In genomic region chr1:236067854-236068454, GRCh38 we compare ENCODE assay signal across 15 cellular contexts. TPM values are rescaled to one million over a fixed set of nuclear protein-coding genes. Genes with fewer than 3 reads are reported as not detected.
DNase-seq lines count a peak whose midpoint lies in the region; ATAC-seq and TF ChIP-seq lines count a peak whose summit lies in the region.
"Had no signal": no experiment of that assay in that cellular context is flagged by ENCODE, and none has a peak within 500 bp of the region (broad histone marks: within the 10 kb centered on the region; RNA-seq: fewer than 3 reads in every experiment).

No MANE protein-coding gene starts in this region.

- H3K36me3 Mint-ChIP-seq in brain (no peaks in the 10 kb centered on the region), natural killer cell (no peaks in the 10 kb centered on the region)
- H3K36me3 Mint-ChIP-seq: activated naive CD4-positive, alpha-beta T cell treated with anti-CD3 and anti-CD28 coated beads, Interleukin-2, amount 50 U/mL, for 24 hours had no signal

- H3K9me3 ChIP-seq in heart left ventricle, result peaks cover 0 to 22% (median 10%) of the 10 kb centered on the region in 12 donors

- DNase-seq in HEK293T (ENCODE audit: extremely low spot score) (no peak), heart left ventricle (peak in 1 of 5 donors; percentile 36), NCI-H1048 (lab: John Stamatoyannopoulos, UW) (no peak), NCI-H2107 treated with DMSO at 0.1 percent for 48 hours (lab: John Stamatoyannopoulos, UW; ENCODE audit: unreplicated experiment) (no peak), natural killer cell (no peak), AG20443 (ENCODE audit: low spot score) (no peak)
- DNase-seq: activated CD4-positive, alpha-beta memory T cell treated with anti-CD3 and anti-CD28 coated beads, Interleukin-2, amount 10 ng/mL, durations not matched to agents 7 days and 5 days; DND-41; endodermal cell; MM.1S; NCI-H774; stimulated activated CD4-positive, alpha-beta T cell treated with anti-CD3 and anti-CD28 coated beads, Interleukin-4, amount 100 ng/mL, for 1 hour had no signal

- H3K4me3 ChIP-seq in heart left ventricle, result peak overlapping the region in 9 of 12 donors; percentile 21 to 48 (median 42)
- peak overlapping the region; percentile 30 for H3K4me3 ChIP-seq in rectal smooth muscle tissue (ENCODE audit: low read length)

- H3K4me3 Mint-ChIP-seq in brain (peak overlapping the region in 3 of 5 experiments; percentile 2 to 73 (median 4)), natural killer cell (no peak overlapping the region)
- H3K4me3 Mint-ChIP-seq: activated CD4-positive, alpha-beta memory T cell treated with anti-CD3 and anti-CD28 coated beads, Interleukin-2, amount 10 ng/mL, durations not matched to agents 7 days and 5 days; activated naive CD4-positive, alpha-beta T cell treated with anti-CD3 and anti-CD28 coated beads, Interleukin-2, amount 50 U/mL, for 24 hours; endodermal cell had no signal

- no peak overlapping the region for H3K9ac ChIP-seq in rectal smooth muscle tissue (ENCODE audit: low read length)

- TF ChIP-seq CTCF in brain (conservative IDR thresholded peaks at IDR 0.05) (no peak), heart left ventricle (IDR thresholded peaks at IDR 0.05) (no peak), natural killer cell (IDR thresholded peaks at IDR 0.05) (no peak)

- H3K27me3 ChIP-seq in heart left ventricle (peaks cover 0 to 16% (median 0%) of the 10 kb centered on the region in 9 donors), rectal smooth muscle tissue (ENCODE audit: control insufficient read depth, insufficient read depth, low read length) (no peaks in the 10 kb centered on the region)

- peaks cover 33% of the 10 kb centered on the region for H3K4me1 Mint-ChIP-seq in brain
- H3K4me1 Mint-ChIP-seq in natural killer cell, result peaks cover 8 to 11% of the 10 kb centered on the region in 2 donors
- H3K4me1 Mint-ChIP-seq: endodermal cell had no signal

- CTCF ChIA-PET in HEK293T (lab: Yijun Ruan, JAX), result no interaction called here

- peak in 1 of 2 donors; percentile 51 for TF ChIP-seq POLR2A in heart left ventricle (IDR thresholded peaks at IDR 0.05)

- peak; percentile 49 to 74 (median 62) for ATAC-seq in heart left ventricle
- ATAC-seq in natural killer cell, result no peak

- POLR2A ChIA-PET in HEK293T (lab: Yijun Ruan, JAX), result interaction anchor here (1.0 kb wide), 2 partner anchors 10 to 96 kb away, joined by 3 to 6 read pairs; no protein-coding TSS in a partner anchor

- H3K4me1 ChIP-seq in heart left ventricle (peaks cover 0 to 49% (median 28%) of the 10 kb centered on the region in 12 donors), rectal smooth muscle tissue (ENCODE audit: control insufficient read depth, insufficient read depth, low read length) (peaks cover 19% of the 10 kb centered on the region)

- 16 to 25% (median 21%) methylated on average over 12 of the region's 12 CpGs for WGBS in heart left ventricle, 4 donors

- H3K27me3 Mint-ChIP-seq in brain (peaks cover 38% of the 10 kb centered on the region), natural killer cell (ENCODE audit: low read depth in 2 of 2) (peaks cover 32 to 50% of the 10 kb centered on the region in 2 donors)

- H3K36me3 ChIP-seq in heart left ventricle, result no peaks in the 10 kb centered on the region
- H3K36me3 ChIP-seq in rectal smooth muscle tissue (ENCODE audit: control insufficient read depth, insufficient read depth, low read length), result no peaks in the 10 kb centered on the region

- intact Hi-C loops in heart left ventricle (cut with DNase I), result loop anchor here in 4 of 10 donors (5.0 to 10.0 kb wide), 5 partner anchors 51 to 563 kb away; partner anchors contain the start of genes B3GALNT2 (in 1 of the 4) and LYST (in 1 of the 4)
- intact Hi-C loops in natural killer cell (cut with micrococcal nuclease), result no loop called here

- H3K27ac ChIP-seq in heart left ventricle, result peak overlapping the region; percentile 93 to 100 (median 97)
- H3K27ac ChIP-seq in rectal smooth muscle tissue (ENCODE audit: low read depth, low read length), result peak overlapping the region; percentile 100

- H3K27ac Mint-ChIP-seq in brain, result peak overlapping the region in 1 of 5 experiments; percentile 6
- no peak overlapping the region for H3K27ac Mint-ChIP-seq in natural killer cell
- H3K27ac Mint-ChIP-seq: activated CD4-positive, alpha-beta memory T cell treated with anti-CD3 and anti-CD28 coated beads, Interleukin-2, amount 10 ng/mL, durations not matched to agents 7 days and 5 days; activated naive CD4-positive, alpha-beta T cell treated with anti-CD3 and anti-CD28 coated beads, Interleukin-2, amount 50 U/mL, for 24 hours; endodermal cell had no signal

- peaks cover 9 to 17% (median 14%) of the 10 kb centered on the region in 5 experiments for H3K9me3 Mint-ChIP-seq in brain
- no peaks in the 10 kb centered on the region for H3K9me3 Mint-ChIP-seq in natural killer cell
- H3K9me3 Mint-ChIP-seq: activated naive CD4-positive, alpha-beta T cell treated with anti-CD3 and anti-CD28 coated beads, Interleukin-2, amount 50 U/mL, for 24 hours had no signal

TF ChIP-seq in HEK293T, 16 proteins besides CTCF, POLR2A, EP300 and RAD21:
- no peak for TF ChIP-seq LEF1 (IDR thresholded peaks at IDR 0.05; ENCODE audit: borderline replicate concordance)
- TF ChIP-seq ELF4 (IDR thresholded peaks at IDR 0.05), result no peak
- TF ChIP-seq NFRKB (IDR thresholded peaks at IDR 0.05), result no peak
- no peak for TF ChIP-seq SP1 (IDR thresholded peaks at IDR 0.05)
- no peak for TF ChIP-seq FOXM1 (IDR thresholded peaks at IDR 0.05; ENCODE audit: borderline replicate concordance)
- TF ChIP-seq TARDBP (IDR thresholded peaks at IDR 0.05), result no peak
- TF ChIP-seq FOXK2 (IDR thresholded peaks at IDR 0.05), result no peak
- TF ChIP-seq L3MBTL2 (conservative IDR thresholded peaks at IDR 0.05), result peak; percentile 52; the same call in 1 of the 2 replicates
- no peak for TF ChIP-seq FOXA1 (IDR thresholded peaks at IDR 0.05)
- no peak for TF ChIP-seq HDGF (IDR thresholded peaks at IDR 0.05; ENCODE audit: borderline replicate concordance)
- TF ChIP-seq SUZ12 (IDR thresholded peaks at IDR 0.05), result no peak
- TF ChIP-seq PKNOX1 (IDR thresholded peaks at IDR 0.05), result peak; percentile 93
- peak; percentile 74 for TF ChIP-seq CTBP1 (IDR thresholded peaks at IDR 0.05; ENCODE audit: borderline replicate concordance)
- TF ChIP-seq ARNT (IDR thresholded peaks at IDR 0.05), result no peak
TF ChIP-seq in HEK293T: peak in this region for 3.

RNA-seq across cellular contexts. Expression of gene NID1, which starts 3.1 kb away (rescaled TPM):
- polyA plus RNA-seq in brain (ENCODE audit: insufficient read depth, low read depth, low replicate concordance) (20.1 TPM), heart left ventricle (10 to 100 TPM; 19.4 to 89.6 TPM)
- total RNA-seq in heart left ventricle (100 to 1,000 TPM in 2 of 9 donors, 10 to 100 TPM in 7; 33.3 to 157 (median 61.7) TPM), natural killer cell (under 1 TPM; 0.32 to 0.92 (median 0.85) TPM)

Comparison
In these comparisons a context has a peak if more than half of its experiments do, and no peak if none do; other contexts are left out.
1. ATAC-seq: peak in heart left ventricle (4 of 4); none in natural killer cell (0 of 3).
2. RNA of gene NID1, which starts 3.1 kb away (total RNA-seq): 33.3 to 157 TPM in heart left ventricle; 0.32 to 0.92 TPM in natural killer cell; every median in the first group is over 10 times any median in the second.